In genomic region chr7:25926009-25926408, GRCh38 we compare ENCODE assay signal across 19 cellular contexts.
DNase-seq lines count a peak whose midpoint lies in the region; ATAC-seq, FAIRE-seq and TF ChIP-seq lines count a peak whose summit lies in the region.
"Had no signal": no experiment of that assay in that cellular context is flagged by ENCODE, and none has a peak within 500 bp of the region (broad histone marks: within the 10 kb centered on the region; RNA-seq: fewer than 3 reads in every experiment).

No MANE protein-coding gene starts in this region.

- H2BK120ac ChIP-seq in H9 (ENCODE audit: low read depth, low read length, poor library complexity, severe bottlenecking) = no peak overlapping the region

- H4K8ac ChIP-seq in H9 (replicated peaks; ENCODE audit: insufficient read length, low read depth, low read length) = no peak overlapping the region

- H3K27me3 ChIP-seq in astrocyte (ENCODE audit: insufficient read depth, low read length) (no peaks in the 10 kb centered on the region), HepG2 (ENCODE audit: control insufficient read depth in 1 of 2, insufficient read depth in 2 of 2, low read length in 2 of 2) (no peaks in the 10 kb centered on the region; a peak in 1 of 5 replicates), H9 (ENCODE audit: insufficient read depth, low read length) (no peaks in the 10 kb centered on the region)
- H3K27me3 ChIP-seq: upper lobe of left lung had no signal

- H3K4me2 ChIP-seq in astrocyte (ENCODE audit: low read length) (no peak overlapping the region), HepG2 (ENCODE audit: low read depth, low read length) (no peak overlapping the region), H9 (ENCODE audit: insufficient read depth, insufficient read length, low read length) (no peak overlapping the region)

- TF ChIP-seq EP300 in HepG2 (IDR thresholded peaks at IDR 0.05; ENCODE audit: low read depth in 2 of 2, low read length in 2 of 2) = no peak
- TF ChIP-seq EP300 in HepG2 (CRISPR knock-in tag; IDR thresholded peaks at IDR 0.05; ENCODE audit: borderline replicate concordance) = no peak

- no peak for FAIRE-seq in astrocyte (lab: Jason Lieb, UNC)
- no peak for FAIRE-seq in HepG2 (lab: Jason Lieb, UNC)

- intact Hi-C loops in CD14-positive monocyte (cut with micrococcal nuclease) (no loop called here), HepG2 (cut with micrococcal nuclease; ENCODE audit: unreplicated experiment) (no loop called here)

- H3K56ac ChIP-seq in H9 (ENCODE audit: insufficient read length, low read depth, low read length) = no peak overlapping the region

- no peak for TF ChIP-seq POLR2A in HepG2 (IDR thresholded peaks at IDR 0.05; ENCODE audit: insufficient read depth in 1 of 2, low read depth in 2 of 2, low read length in 2 of 2)

- H3K9me3 ChIP-seq in astrocyte (ENCODE audit: insufficient read depth, low read depth, low read length) = no peaks in the 10 kb centered on the region
- no peaks in the 10 kb centered on the region for H3K9me3 ChIP-seq in HepG2 (ENCODE audit: low read length)
- H3K9me3 ChIP-seq in H9 (ENCODE audit: control insufficient read depth, low read depth, low read length) = no peaks in the 10 kb centered on the region
- H3K9me3 ChIP-seq: upper lobe of left lung had no signal

- H3K23me2 ChIP-seq in H9 (ENCODE audit: insufficient read length, low read depth, low read length, poor library complexity, severe bottlenecking) = no peaks in the 10 kb centered on the region

- H3K27ac Mint-ChIP-seq in CD14-positive monocyte (no peak overlapping the region), astrocyte (ENCODE audit: unreplicated experiment) (no peak overlapping the region), H9 (no peak overlapping the region)
- H3K27ac Mint-ChIP-seq: activated CD4-positive, alpha-beta T cell treated with anti-CD3 and anti-CD28 coated beads for 36 hours; dendritic cell treated with granulocyte-macrophage colony-stimulating factor and Interleukin-4, amounts not matched to agents 40 ng/mL and 50 ng/mL, for 4 days; immature natural killer cell; progenitor cell of endocrine pancreas had no signal

- in situ Hi-C loops in HepG2 (cut with HindIII; ENCODE audit: extremely low pct_ligation_motif_present, low pct_unique_long_range_greater_than_20kb) = no loop called here
- in situ Hi-C loops in ACHN (cut with HindIII; ENCODE audit: low pct_ligation_motif_present, low pct_unique_long_range_greater_than_20kb, low sequenced_read_pairs) = no loop called here

- no peak overlapping the region for H3T11ph ChIP-seq in H9 (ENCODE audit: low read length)

- H3K4me3 Mint-ChIP-seq in CD14-positive monocyte (no peak overlapping the region), astrocyte (ENCODE audit: unreplicated experiment) (no peak overlapping the region), H9 (no peak overlapping the region)
- H3K4me3 Mint-ChIP-seq: activated CD4-positive, alpha-beta T cell treated with anti-CD3 and anti-CD28 coated beads for 36 hours; dendritic cell treated with granulocyte-macrophage colony-stimulating factor and Interleukin-4, amounts not matched to agents 40 ng/mL and 50 ng/mL, for 4 days; immature natural killer cell had no signal

- no peaks in the 10 kb centered on the region for H3K79me1 ChIP-seq in H9 (ENCODE audit: insufficient read depth, low read depth, low read length, poor library complexity, severe bottlenecking)

- H2BK5ac ChIP-seq in H9 (ENCODE audit: insufficient read length, low read length) = no peak overlapping the region

- no peak overlapping the region for H3K27ac ChIP-seq in astrocyte (ENCODE audit: low read depth, low read length)
- no peak overlapping the region for H3K27ac ChIP-seq in HepG2 (ENCODE audit: extremely low read length, insufficient read depth, low read length)
- H3K27ac ChIP-seq in H9 (ENCODE audit: insufficient read length, low read depth, low read length) = no peak overlapping the region
- H3K27ac ChIP-seq: upper lobe of left lung had no signal

- no peak overlapping the region for H2AFZ ChIP-seq in astrocyte (ENCODE audit: low read depth, low read length)
- H2AFZ ChIP-seq in HepG2 (ENCODE audit: low read length) = no peak overlapping the region
- no peak overlapping the region for H2AFZ ChIP-seq in H9 (ENCODE audit: low read length)

- H3K4me1 Mint-ChIP-seq in CD14-positive monocyte (peaks cover 3% of the 10 kb centered on the region), astrocyte (ENCODE audit: low read depth, unreplicated experiment) (peaks cover 4% of the 10 kb centered on the region), H9 (peaks cover 7 to 8% of the 10 kb centered on the region in 2 experiments)
- H3K4me1 Mint-ChIP-seq: activated CD4-positive, alpha-beta T cell treated with anti-CD3 and anti-CD28 coated beads for 36 hours; immature natural killer cell had no signal

- H3K9ac ChIP-seq in astrocyte (ENCODE audit: low read length) (no peak overlapping the region), HepG2 (ENCODE audit: insufficient read depth, low read depth, low read length) (no peak overlapping the region), H9 (ENCODE audit: extremely low read depth, insufficient read length, low read length) (no peak overlapping the region)

- DNase-seq in CD14-positive monocyte (ENCODE audit: low spot score) (peak; percentile 55), MV-4-11 (lab: John Stamatoyannopoulos, UW) (peak; percentile 29), astrocyte (ENCODE audit: low read depth) (peak; percentile 14), HepG2 (ENCODE audit: low spot score) (peak; percentile 10), H9 (no peak), ACHN (no peak)
- DNase-seq: activated CD4-positive, alpha-beta T cell treated with anti-CD3 and anti-CD28 coated beads for 36 hours; amniotic stem cell; foreskin fibroblast; immature natural killer cell; KG1; NCI-H2029; stimulated activated CD4-positive, alpha-beta T cell treated with anti-CD3 and anti-CD28 coated beads, Interleukin-2, amount 100 ng/mL, for 24 hours; T-helper 1 cell; upper lobe of left lung had no signal

- no peak for TF ChIP-seq RAD21 in HepG2 (CRISPR knock-in tag; IDR thresholded peaks at IDR 0.05)

- POLR2A ChIA-PET in HepG2 (lab: Yijun Ruan, JAX) = no interaction called here

- no peak overlapping the region for H2BK12ac ChIP-seq in H9 (ENCODE audit: insufficient read length, low read depth, low read length)

- H3K36me3 Mint-ChIP-seq in CD14-positive monocyte (no peaks in the 10 kb centered on the region), astrocyte (ENCODE audit: low read depth, unreplicated experiment) (no peaks in the 10 kb centered on the region), H9 (ENCODE audit: insufficient read depth in 1 of 3, low read depth in 3 of 3) (peaks cover 0 to 6% (median 3%) of the 10 kb centered on the region in 3 experiments; a peak in 3 of 7 replicates)
- H3K36me3 Mint-ChIP-seq: immature natural killer cell had no signal

- TF ChIP-seq CTCF in CD14-positive monocyte (IDR thresholded peaks at IDR 0.05) = no peak
- no peak for TF ChIP-seq CTCF in astrocyte (IDR thresholded peaks at IDR 0.05; ENCODE audit: insufficient read depth, low read depth, low read length)
- no peak for TF ChIP-seq CTCF in HepG2 (CRISPR knock-in tag; IDR thresholded peaks at IDR 0.05)
- no peak for TF ChIP-seq CTCF in H9 (conservative IDR thresholded peaks at IDR 0.05)

- no peak overlapping the region for H4K5ac ChIP-seq in H9 (ENCODE audit: insufficient read length, low read depth, low read length)

- no TSS peak for BruUV-seq in HepG2 (replicated peaks; lab: Mats Ljungman, UMichigan)

- H3K14ac ChIP-seq in H9 (ENCODE audit: insufficient read depth, low read length) = no peak overlapping the region

- H3K4me3 ChIP-seq in astrocyte (ENCODE audit: insufficient read depth, low read depth, low read length) (no peak overlapping the region), HepG2 (replicated peaks in 1 of 3; ENCODE audit: insufficient read depth in 1 of 3, low read depth in 2 of 3, low read length in 3 of 3) (no peak overlapping the region)
- H3K4me3 ChIP-seq: upper lobe of left lung had no signal

- 2% methylated on average over 7 of the region's 7 CpGs for WGBS in HepG2 (ENCODE audit: low lambda C conversion rate)
- no CpG with 5 or more reads among the region's 7 CpGs for WGBS in H9 (ENCODE audit: extremely low coverage, insufficient read length, low lambda C conversion rate)

- H3K9me3 Mint-ChIP-seq in CD14-positive monocyte (peaks cover 0 to 13% (median 3%) of the 10 kb centered on the region in 7 donors), astrocyte (ENCODE audit: unreplicated experiment) (peaks cover 8% of the 10 kb centered on the region), H9 (peaks cover 3% of the 10 kb centered on the region in 2 experiments; a peak in 3 of 5 replicates)
- H3K9me3 Mint-ChIP-seq: dendritic cell treated with granulocyte-macrophage colony-stimulating factor and Interleukin-4, amounts not matched to agents 40 ng/mL and 50 ng/mL, for 4 days; immature natural killer cell had no signal

- H3K79me2 ChIP-seq in astrocyte (ENCODE audit: insufficient read depth, low read length) = no peaks in the 10 kb centered on the region
- H3K79me2 ChIP-seq in HepG2 (ENCODE audit: insufficient read depth, low read length) = no peaks in the 10 kb centered on the region
- no peaks in the 10 kb centered on the region for H3K79me2 ChIP-seq in H9 (ENCODE audit: insufficient read depth, low read length)

- no peak overlapping the region for H2BK15ac ChIP-seq in H9 (ENCODE audit: low read depth, low read length)

- H4K20me1 ChIP-seq in astrocyte (ENCODE audit: insufficient read depth, low read length) (no peaks in the 10 kb centered on the region), HepG2 (ENCODE audit: insufficient read depth, low read length) (no peaks in the 10 kb centered on the region), H9 (ENCODE audit: control insufficient read depth, insufficient read depth, insufficient read length) (no peaks in the 10 kb centered on the region)

- no peak for ATAC-seq in HepG2
- no peak for ATAC-seq in GM18907 (IDR thresholded peaks at IDR 0.05; ENCODE audit: unreplicated experiment)
- ATAC-seq in GM21367 (IDR thresholded peaks at IDR 0.05; ENCODE audit: unreplicated experiment) = no peak
- ATAC-seq: activated CD4-positive, alpha-beta T cell treated with anti-CD3 and anti-CD28 coated beads for 36 hours had no signal

- no peak overlapping the region for H3K4ac ChIP-seq in H9 (ENCODE audit: low read depth, low read length)

- CTCF ChIA-PET in HepG2 (lab: Yijun Ruan, JAX; ENCODE audit: low intra/inter-chr PET ratio, low total read pairs) = no interaction called here

- H3K27me3 Mint-ChIP-seq in CD14-positive monocyte (ENCODE audit: low read depth in 3 of 3) (peaks cover 13% of the 10 kb centered on the region in 3 donors), astrocyte (ENCODE audit: low read depth, unreplicated experiment) (no peaks in the 10 kb centered on the region), H9 (ENCODE audit: low read depth) (peaks cover 1% of the 10 kb centered on the region; the same call in 1 of the 2 replicates)
- H3K27me3 Mint-ChIP-seq: progenitor cell of endocrine pancreas had no signal

- H2BK20ac ChIP-seq in H9 (ENCODE audit: low read depth, low read length, poor library complexity, severe bottlenecking) = no peak overlapping the region

- H3K36me3 ChIP-seq in astrocyte (ENCODE audit: insufficient read depth, low read length) (no peaks in the 10 kb centered on the region), HepG2 (replicated peaks in 1 of 2; ENCODE audit: control insufficient read depth in 1 of 2, insufficient read depth in 2 of 2, low read length in 2 of 2) (no peaks in the 10 kb centered on the region)
- H3K36me3 ChIP-seq: upper lobe of left lung had no signal

- no peak overlapping the region for H3K18ac ChIP-seq in H9 (ENCODE audit: insufficient read length, low read depth, low read length)

- H3K4me1 ChIP-seq in astrocyte (ENCODE audit: insufficient read depth, low read length) (no peaks in the 10 kb centered on the region), HepG2 (ENCODE audit: insufficient read depth, low read length) (no peaks in the 10 kb centered on the region), H9 (ENCODE audit: insufficient read depth, low read length) (no peaks in the 10 kb centered on the region; the same call in 1 of the 2 replicates)
- H3K4me1 ChIP-seq: upper lobe of left lung had no signal

- H4K91ac ChIP-seq in H9 (ENCODE audit: insufficient read length, low read depth, low read length) = no peak overlapping the region

- H3K23ac ChIP-seq in H9 (ENCODE audit: insufficient read length, low read depth, low read length) = no peak overlapping the region

- no peak overlapping the region for H2AK5ac ChIP-seq in H9 (ENCODE audit: insufficient read length, low read length)

Comparison
In these comparisons a context has a peak if more than half of its experiments do, and no peak if none do; other contexts are left out.
1. DNase-seq: peak in CD14-positive monocyte (single experiment), MV-4-11 (single experiment), astrocyte (single experiment) and HepG2 (single experiment); none in H9 (single experiment) and ACHN (single experiment).